In the genomic region with DNA sequence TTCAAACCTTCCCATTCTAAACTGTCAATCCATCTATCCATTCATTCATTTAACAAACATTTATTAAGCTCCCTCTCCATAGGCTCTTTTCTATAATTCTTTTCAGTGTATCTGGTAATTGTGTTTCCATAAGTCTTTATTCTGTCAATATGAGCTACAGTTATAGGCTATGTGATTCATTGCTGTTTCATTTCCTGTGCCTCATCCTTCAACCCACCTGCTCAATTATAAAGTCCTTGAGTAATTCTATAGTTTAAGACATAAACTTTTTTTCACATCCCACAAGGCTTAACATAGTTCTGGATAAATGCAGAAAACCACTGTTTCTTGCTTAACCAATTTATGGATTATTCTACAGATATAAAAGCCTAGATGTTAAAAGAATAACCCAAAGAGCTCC, we compare ENCODE assay signal across 21 cellular contexts.
DNase-seq lines count a peak whose midpoint lies in the region; ATAC-seq and TF ChIP-seq lines count a peak whose summit lies in the region.
"Had no signal": no experiment of that assay in that cellular context is flagged by ENCODE, and none has a peak within 500 bp of the region (broad histone marks: within the 10 kb centered on the region; RNA-seq: fewer than 3 reads in every experiment).

No MANE protein-coding gene starts in this region.

- TF ChIP-seq POLR2A in sigmoid colon (IDR thresholded peaks at IDR 0.05), result no peak

- H3K9me3 ChIP-seq in RWPE2 (ENCODE audit: severe bottlenecking) (no peaks in the 10 kb centered on the region), sigmoid colon (peaks cover 0 to 3% (median 0%) of the 10 kb centered on the region in 4 donors)
- H3K9me3 ChIP-seq: body of pancreas had no signal

- DNase-seq in ELR (ENCODE audit: low read depth) (peak; percentile 85), M059J (ENCODE audit: low read depth) (peak; percentile 17), RWPE2 (ENCODE audit: low spot score) (no peak), glomerular visceral epithelial cell (ENCODE audit: extremely low spot score) (peak; percentile 7), C1 segment of cervical spinal cord (lab: John Stamatoyannopoulos, UW) (no peak), sigmoid colon (no peak), left lobe of liver (ENCODE audit: low spot score) (no peak)
- DNase-seq: activated CD4-positive, alpha-beta T cell treated with anti-CD3 and anti-CD28 coated beads for 1 hour; activated naive CD8-positive, alpha-beta T cell treated with anti-CD3 and anti-CD28 coated beads, Interleukin-2, amount 10 ng/mL, durations not matched to agents 7 days and 5 days; body of pancreas; endodermal cell; hippocampal formation; NCI-H2081; NCI-H510A; nucleus accumbens; SHP77; T-cell had no signal

- no peak for TF ChIP-seq CTCF in RWPE2 (IDR thresholded peaks at IDR 0.05; ENCODE audit: poor library complexity, severe bottlenecking)
- TF ChIP-seq CTCF in sigmoid colon (IDR thresholded peaks at IDR 0.05), result no peak

- H3K27me3 ChIP-seq in RWPE2 (ENCODE audit: insufficient read depth, poor library complexity, severe bottlenecking), result no peaks in the 10 kb centered on the region
- no peaks in the 10 kb centered on the region for H3K27me3 ChIP-seq in sigmoid colon
- H3K27me3 ChIP-seq: body of pancreas had no signal

- peaks cover 54% of the 10 kb centered on the region for H3K4me1 ChIP-seq in RWPE2 (ENCODE audit: insufficient read depth, poor library complexity, severe bottlenecking)
- no peaks in the 10 kb centered on the region for H3K4me1 ChIP-seq in sigmoid colon
- H3K4me1 ChIP-seq: body of pancreas had no signal

- peak overlapping the region; percentile 97 for H3K27ac ChIP-seq in RWPE2 (ENCODE audit: poor library complexity, severe bottlenecking)
- H3K27ac ChIP-seq in sigmoid colon, result no peak overlapping the region
- H3K27ac ChIP-seq: body of pancreas, coronary artery, HL-60 had no signal

- peak; percentile 82 for ATAC-seq in RWPE2 (ENCODE audit: low read depth)
- no peak for ATAC-seq in HG02623 (IDR thresholded peaks at IDR 0.05; ENCODE audit: unreplicated experiment)
- no peak for ATAC-seq in left lobe of liver
- ATAC-seq: body of pancreas, HCT116, T-cell had no signal

- H3K4me3 ChIP-seq in RWPE2 (ENCODE audit: severe bottlenecking), result no peak overlapping the region
- H3K4me3 ChIP-seq in sigmoid colon, result no peak overlapping the region
- H3K4me3 ChIP-seq: body of pancreas, coronary artery had no signal

- TF ChIP-seq EP300 in sigmoid colon (IDR thresholded peaks at IDR 0.05), result no peak

- H3K36me3 ChIP-seq in RWPE2 (ENCODE audit: low read depth) (no peaks in the 10 kb centered on the region), sigmoid colon (no peaks in the 10 kb centered on the region)

- intact Hi-C loops in sigmoid colon (cut with DNase I), result no loop called here

Comparison
In these comparisons a context has a peak if more than half of its experiments do, and no peak if none do; other contexts are left out.
1. DNase-seq: peak in ELR (single experiment), M059J (single experiment) and glomerular visceral epithelial cell (single experiment); none in RWPE2 (single experiment), C1 segment of cervical spinal cord (0 of 14), sigmoid colon (single experiment) and left lobe of liver (single experiment).